In the genomic region with DNA sequence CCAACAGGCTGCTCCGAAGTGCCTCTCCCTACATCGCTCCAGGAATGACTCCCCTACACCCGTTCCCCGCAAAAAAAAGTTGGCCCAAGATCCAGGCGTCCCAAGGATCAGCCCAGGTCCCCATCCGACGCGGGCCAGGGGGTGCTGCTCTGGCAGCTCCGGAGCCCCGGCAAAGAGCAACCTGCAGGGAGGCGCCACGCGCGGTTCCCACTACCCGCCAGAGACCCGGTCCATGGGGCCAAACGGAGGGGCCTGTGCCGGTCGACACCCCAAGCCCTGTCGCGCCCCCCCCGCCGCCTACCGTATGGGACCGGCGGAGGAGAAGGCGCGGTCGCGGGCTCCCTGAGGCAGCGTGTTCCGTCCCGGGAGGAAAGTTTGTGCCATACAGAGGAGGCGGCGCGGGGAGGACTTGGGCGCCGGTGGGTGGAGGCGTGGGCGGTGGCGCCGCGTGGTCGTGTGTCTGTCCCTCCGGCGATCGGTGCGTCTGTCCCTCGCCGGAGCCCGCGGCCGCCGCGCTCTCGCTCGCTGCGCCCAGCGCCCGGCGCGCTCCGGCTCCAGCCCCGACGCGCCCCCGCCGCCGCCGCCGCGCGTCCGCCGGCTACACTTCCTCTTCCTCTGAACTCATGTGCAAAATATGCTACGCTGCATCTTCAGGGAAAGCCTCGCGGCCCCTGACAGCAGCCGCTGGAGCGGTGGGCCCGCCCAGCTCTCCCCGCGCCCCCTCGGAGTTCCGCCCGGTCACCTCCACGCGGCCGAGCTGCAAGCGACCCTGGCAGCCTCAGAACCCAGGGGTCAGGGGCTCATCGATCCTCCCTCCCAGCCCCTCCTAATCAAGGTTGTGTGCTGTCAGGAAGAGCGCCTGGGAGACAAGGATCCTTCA, we compare ENCODE assay signal across 8 cellular contexts. TPM values are rescaled to one million over a fixed set of nuclear protein-coding genes. Genes with fewer than 3 reads are reported as not detected.
DNase-seq lines count a peak whose midpoint lies in the region; ATAC-seq, FAIRE-seq and TF ChIP-seq lines count a peak whose summit lies in the region.

A gene with protein sequence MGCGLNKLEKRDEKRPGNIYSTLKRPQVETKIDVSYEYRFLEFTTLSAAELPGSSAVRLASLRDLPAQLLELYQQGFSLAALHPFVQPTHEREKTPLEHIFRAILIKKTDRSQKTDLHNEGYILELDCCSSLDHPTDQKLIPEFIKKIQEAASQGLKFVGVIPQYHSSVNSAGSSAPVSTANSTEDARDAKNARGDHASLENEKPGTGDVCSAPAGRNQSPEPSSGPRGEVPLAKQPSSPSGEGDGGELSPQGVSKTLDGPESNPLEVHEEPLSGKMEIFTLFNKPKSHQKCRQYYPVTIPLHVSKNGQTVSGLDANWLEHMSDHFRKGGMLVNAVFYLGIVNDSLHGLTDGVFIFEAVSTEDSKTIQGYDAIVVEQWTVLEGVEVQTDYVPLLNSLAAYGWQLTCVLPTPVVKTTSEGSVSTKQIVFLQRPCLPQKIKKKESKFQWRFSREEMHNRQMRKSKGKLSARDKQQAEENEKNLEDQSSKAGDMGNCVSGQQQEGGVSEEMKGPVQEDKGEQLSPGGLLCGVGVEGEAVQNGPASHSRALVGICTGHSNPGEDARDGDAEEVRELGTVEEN (minus strand): TSS at position 559 of the 880 bp plus-strand sequence. CDS start 19,830 bp downstream, outside the sequence.

- peak within 1 kb of the TSS; percentile 97 for H3K27ac Mint-ChIP-seq in stimulated activated effector memory CD8-positive, alpha-beta T cell treated with anti-CD3 and anti-CD28 coated beads, Interleukin-12 subunit alpha, Interleukin-12 subunit beta, amount 100 ng/mL, for 72 hours

- no peaks in the 10 kb centered on the region for H3K36me3 ChIP-seq in effector memory CD4-positive, alpha-beta T cell (ENCODE audit: control insufficient read depth, insufficient read depth, low read length)

- H3K4me1 Mint-ChIP-seq in stimulated activated effector memory CD8-positive, alpha-beta T cell treated with anti-CD3 and anti-CD28 coated beads, Interleukin-12 subunit alpha, Interleukin-12 subunit beta, amount 100 ng/mL, for 72 hours: peaks cover 75% of the 10 kb centered on the region

- peaks cover 46% of the 10 kb centered on the region for H3K36me3 Mint-ChIP-seq in stimulated activated effector memory CD8-positive, alpha-beta T cell treated with anti-CD3 and anti-CD28 coated beads, Interleukin-12 subunit alpha, Interleukin-12 subunit beta, amount 100 ng/mL, for 72 hours

- TF ChIP-seq POLR2A in GM12892 (IDR thresholded peaks at IDR 0.05; ENCODE audit: low read depth, low read length): peak; percentile 54

- H3K9me3 Mint-ChIP-seq in stimulated activated effector memory CD8-positive, alpha-beta T cell treated with anti-CD3 and anti-CD28 coated beads, Interleukin-12 subunit alpha, Interleukin-12 subunit beta, amount 100 ng/mL, for 72 hours: peaks cover under 1% of the 10 kb centered on the region

- peak; percentile 47 for DNase-seq in GM12892 (ENCODE audit: insufficient read length)
- peak; percentile 42 for DNase-seq in NCI-H2227 (lab: John Stamatoyannopoulos, UW; ENCODE audit: unreplicated experiment)
- DNase-seq in activated CD8-positive, alpha-beta memory T cell treated with anti-CD3 and anti-CD28 coated beads for 1 hour (ENCODE audit: extremely low read depth in 1 of 2, low read depth in 1 of 2): peak; percentile 14 to 26
- peak; percentile 5 to 27 (median 23) for DNase-seq in effector memory CD4-positive, alpha-beta T cell
- no peak for DNase-seq in mesenteric fat pad (ENCODE audit: low spot score)
- DNase-seq in stimulated activated effector memory CD8-positive, alpha-beta T cell treated with anti-CD3 and anti-CD28 coated beads, Interleukin-12 subunit alpha, Interleukin-12 subunit beta, amount 100 ng/mL, for 72 hours (ENCODE audit: low spot score in 2 of 2): peak; percentile 34 to 84
- DNase-seq in NCI-H2081 treated with DMSO at 0.1 percent for 48 hours (lab: John Stamatoyannopoulos, UW): no peak

- peaks cover 31% of the 10 kb centered on the region for H3K4me1 ChIP-seq in effector memory CD4-positive, alpha-beta T cell (ENCODE audit: control insufficient read depth, insufficient read depth, low read length, poor library complexity, severe bottlenecking)

- H3K27me3 ChIP-seq in effector memory CD4-positive, alpha-beta T cell (replicated peaks; ENCODE audit: control insufficient read depth, insufficient read depth, low read length, poor library complexity, severe bottlenecking): no peaks in the 10 kb centered on the region

- no peak for FAIRE-seq in GM12892 (lab: Jason Lieb, UNC)

- peak; percentile 34 for ATAC-seq in stimulated activated effector memory CD8-positive, alpha-beta T cell treated with anti-CD3 and anti-CD28 coated beads, Interleukin-12 subunit alpha, Interleukin-12 subunit beta, amount 100 ng/mL, for 72 hours
- no peak for ATAC-seq in HG02852 (IDR thresholded peaks at IDR 0.05; ENCODE audit: unreplicated experiment)

- peak within 1 kb of the TSS; percentile 79 for H3K4me3 ChIP-seq in effector memory CD4-positive, alpha-beta T cell (ENCODE audit: insufficient read depth, low read depth, low read length, poor library complexity, severe bottlenecking)

- H3K27ac ChIP-seq in effector memory CD4-positive, alpha-beta T cell (ENCODE audit: insufficient read depth, low read length, poor library complexity, severe bottlenecking): peak within 1 kb of the TSS; percentile 90

- H3K9me3 ChIP-seq in effector memory CD4-positive, alpha-beta T cell (ENCODE audit: control insufficient read depth, low read length): no peaks in the 10 kb centered on the region

- peak within 1 kb of the TSS; percentile 97 for H3K4me3 Mint-ChIP-seq in stimulated activated effector memory CD8-positive, alpha-beta T cell treated with anti-CD3 and anti-CD28 coated beads, Interleukin-12 subunit alpha, Interleukin-12 subunit beta, amount 100 ng/mL, for 72 hours

RNA-seq across cellular contexts. Expression of the gene that starts here (rescaled TPM):
- polyA plus RNA-seq in GM12892 (2012; ENCODE audit: missing spikeins): 163 TPM
- total RNA-seq in mesenteric fat pad: 54.9 TPM

Comparison
In these comparisons a context has a peak if more than half of its experiments do, and no peak if none do; other contexts are left out.
1. DNase-seq: peak in GM12892 (single experiment), NCI-H2227 (single experiment), activated CD8-positive, alpha-beta memory T cell treated with anti-CD3 and anti-CD28 coated beads for 1 hour (2 of 2), effector memory CD4-positive, alpha-beta T cell (3 of 3) and stimulated activated effector memory CD8-positive, alpha-beta T cell treated with anti-CD3 and anti-CD28 coated beads, Interleukin-12 subunit alpha, Interleukin-12 subunit beta, amount 100 ng/mL, for 72 hours (2 of 2); none in mesenteric fat pad (single experiment) and NCI-H2081 treated with DMSO at 0.1 percent for 48 hours (single experiment).